ENCODE assay signal across 1 cellular context in genomic region chr5:179834871-179835270, GRCh38. TPM values are rescaled to one million over a fixed set of nuclear protein-coding genes. Genes with fewer than 3 reads are reported as not detected.
"Had no signal": no experiment of that assay in that cellular context is flagged by ENCODE, and none has a peak within 500 bp of the region (broad histone marks: within the 10 kb centered on the region; RNA-seq: fewer than 3 reads in every experiment).

No MANE protein-coding gene starts in this region.

RNA-seq across cellular contexts. Expression of gene LTC4S, which starts 41.1 kb away (rescaled TPM):
- total RNA-seq: glomerular endothelial cell had no signal
